11 cellular contexts compared by ENCODE assay signal in the genomic region with DNA sequence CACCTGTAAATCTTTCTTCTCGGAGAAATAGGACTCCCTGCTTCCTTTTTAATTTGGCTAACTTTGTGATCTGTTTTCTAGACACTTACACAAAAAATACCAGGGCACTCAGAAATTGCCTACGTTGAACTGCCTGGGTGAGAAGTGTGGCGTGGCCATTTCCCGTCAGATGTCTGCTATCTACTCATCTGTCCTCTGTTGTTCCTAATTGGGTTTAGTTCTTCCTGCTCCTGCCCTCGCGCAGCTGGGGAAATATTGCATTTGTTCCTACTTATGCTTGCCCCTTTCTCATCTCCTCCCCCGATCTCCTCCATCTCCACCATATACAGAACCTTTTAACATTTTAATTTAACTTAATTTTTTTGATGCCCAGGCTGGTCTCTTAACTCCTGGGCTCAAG. TPM values are rescaled to one million over a fixed set of nuclear protein-coding genes. Genes with fewer than 3 reads are reported as not detected.
DNase-seq lines count a peak whose midpoint lies in the region; ATAC-seq, FAIRE-seq and TF ChIP-seq lines count a peak whose summit lies in the region.
"Had no signal": no experiment of that assay in that cellular context is flagged by ENCODE, and none has a peak within 500 bp of the region (broad histone marks: within the 10 kb centered on the region; RNA-seq: fewer than 3 reads in every experiment).

No MANE protein-coding gene starts in this region.

- H3K4me2 ChIP-seq in PC-3 (ENCODE audit: low read length) (peak overlapping the region; percentile 64), astrocyte (ENCODE audit: low read length) (peak overlapping the region; percentile 39)

- H4K20me1 ChIP-seq in PC-3 (ENCODE audit: low read length) (no peaks in the 10 kb centered on the region), astrocyte (ENCODE audit: insufficient read depth, low read length) (no peaks in the 10 kb centered on the region)

- peak; percentile 67 for DNase-seq in activated CD8-positive, alpha-beta memory T cell treated with anti-CD3 and anti-CD28 coated beads, Interleukin-2, amount 10 ng/mL, durations not matched to agents 7 days and 5 days
- no peak for DNase-seq in activated CD8-positive, alpha-beta memory T cell treated with anti-CD3 and anti-CD28 coated beads, Interleukin-2, amount 50 U/mL, for 4 hours
- DNase-seq in PC-3 (no peak), astrocyte (ENCODE audit: low read depth) (no peak), WERI-Rb-1 (no peak), COLO668 (lab: John Stamatoyannopoulos, UW; ENCODE audit: unreplicated experiment) (no peak), DMS153 treated with DMSO at 0.1 percent for 48 hours (lab: John Stamatoyannopoulos, UW; ENCODE audit: unreplicated experiment) (no peak)
- no peak for DNase-seq in stimulated activated effector memory CD8-positive, alpha-beta T cell treated with anti-CD3 and anti-CD28 coated beads, Interleukin-12 subunit alpha, Interleukin-12 subunit beta, amount 100 ng/mL, for 72 hours (ENCODE audit: low spot score in 2 of 2)
- DNase-seq: ACHN, amygdala, GOT3 had no signal

- H3K9ac ChIP-seq in PC-3 (ENCODE audit: low read length) (peak overlapping the region; percentile 85), astrocyte (ENCODE audit: low read length) (peak overlapping the region; percentile 24)

- H3F3A ChIP-seq in PC-3 (ENCODE audit: low read length, unreplicated experiment) = peaks cover 7% of the 10 kb centered on the region

- H3K4me1 ChIP-seq in PC-3 (ENCODE audit: insufficient read depth, low read length) (peaks cover 29% of the 10 kb centered on the region), astrocyte (ENCODE audit: insufficient read depth, low read length) (peaks cover 5% of the 10 kb centered on the region)

- FAIRE-seq in astrocyte (lab: Jason Lieb, UNC) = no peak

- BruUV-seq in PC-3 (replicated peaks; lab: Mats Ljungman, UMichigan) = no TSS peak

- H3K4me3 Mint-ChIP-seq in activated CD8-positive, alpha-beta memory T cell treated with anti-CD3 and anti-CD28 coated beads, Interleukin-2, amount 10 ng/mL, durations not matched to agents 7 days and 5 days = peak overlapping the region; percentile 39
- H3K4me3 Mint-ChIP-seq in astrocyte (ENCODE audit: unreplicated experiment) = no peak overlapping the region
- peak overlapping the region; percentile 66 for H3K4me3 Mint-ChIP-seq in stimulated activated effector memory CD8-positive, alpha-beta T cell treated with anti-CD3 and anti-CD28 coated beads, Interleukin-12 subunit alpha, Interleukin-12 subunit beta, amount 100 ng/mL, for 72 hours

- ATAC-seq in activated CD8-positive, alpha-beta memory T cell treated with anti-CD3 and anti-CD28 coated beads, Interleukin-2, amount 10 ng/mL, durations not matched to agents 7 days and 5 days = peak; percentile 48
- ATAC-seq in PC-3 = no peak
- ATAC-seq in stimulated activated effector memory CD8-positive, alpha-beta T cell treated with anti-CD3 and anti-CD28 coated beads, Interleukin-12 subunit alpha, Interleukin-12 subunit beta, amount 100 ng/mL, for 72 hours = peak; percentile 48

- H3K27me3 ChIP-seq in PC-3 (ENCODE audit: low read length) (no peaks in the 10 kb centered on the region), astrocyte (ENCODE audit: insufficient read depth, low read length) (no peaks in the 10 kb centered on the region), WERI-Rb-1 (ENCODE audit: insufficient read depth, low read depth, severe bottlenecking) (no peaks in the 10 kb centered on the region)

- 0 out of 2 replicates have a peak, but pooled peaks cover 4% of the 10 kb centered on the region for H3K36me3 ChIP-seq in PC-3 (ENCODE audit: low read depth, low read length)
- H3K36me3 ChIP-seq in astrocyte (ENCODE audit: insufficient read depth, low read length) = no peaks in the 10 kb centered on the region
- no peaks in the 10 kb centered on the region for H3K36me3 ChIP-seq in WERI-Rb-1

- POLR2A ChIA-PET in PC-3 (lab: Charles Lee; ENCODE audit: unreplicated experiment) = no interaction called here

- H3K79me2 ChIP-seq in PC-3 (ENCODE audit: low read length) (no peaks in the 10 kb centered on the region), astrocyte (ENCODE audit: insufficient read depth, low read length) (no peaks in the 10 kb centered on the region)

- TF ChIP-seq CTCF in PC-3 (conservative IDR thresholded peaks at IDR 0.05; ENCODE audit: low read depth, low read length) = no peak
- TF ChIP-seq CTCF in astrocyte (IDR thresholded peaks at IDR 0.05; ENCODE audit: insufficient read depth, low read depth, low read length) = no peak
- TF ChIP-seq CTCF in WERI-Rb-1 (IDR thresholded peaks at IDR 0.05; ENCODE audit: low read depth, low read length) = no peak

- H2AFZ ChIP-seq in PC-3 (ENCODE audit: low read length) (peak overlapping the region; percentile 23), astrocyte (ENCODE audit: low read depth, low read length) (no peak overlapping the region)

- CTCF ChIA-PET in activated CD8-positive, alpha-beta memory T cell treated with anti-CD3 and anti-CD28 coated beads, Interleukin-2, amount 10 ng/mL, durations not matched to agents 7 days and 5 days (lab: Charles Lee) = interaction anchor here (1.0 to 4.5 kb wide), 12 partner anchors 11 to 376 kb away, joined by 3 to 38 read pairs (median 6); no protein-coding TSS in a partner anchor
- CTCF ChIA-PET in PC-3 (lab: Charles Lee) = interaction anchor here (1.2 kb wide), 1 partner anchor 59 kb away, joined by 4 read pairs; no protein-coding TSS in a partner anchor

- H3K36me3 Mint-ChIP-seq in activated CD8-positive, alpha-beta memory T cell treated with anti-CD3 and anti-CD28 coated beads, Interleukin-2, amount 10 ng/mL, durations not matched to agents 7 days and 5 days = peaks cover 57% of the 10 kb centered on the region
- peaks cover 17% of the 10 kb centered on the region for H3K36me3 Mint-ChIP-seq in astrocyte (ENCODE audit: low read depth, unreplicated experiment)
- peaks cover 62% of the 10 kb centered on the region for H3K36me3 Mint-ChIP-seq in stimulated activated effector memory CD8-positive, alpha-beta T cell treated with anti-CD3 and anti-CD28 coated beads, Interleukin-12 subunit alpha, Interleukin-12 subunit beta, amount 100 ng/mL, for 72 hours

- H3K27ac ChIP-seq in PC-3 (ENCODE audit: low read length) (peak overlapping the region; percentile 98), astrocyte (ENCODE audit: low read depth, low read length) (peak overlapping the region; percentile 44), WERI-Rb-1 (no peak overlapping the region)

- H3K4me1 Mint-ChIP-seq in activated CD8-positive, alpha-beta memory T cell treated with anti-CD3 and anti-CD28 coated beads, Interleukin-2, amount 10 ng/mL, durations not matched to agents 7 days and 5 days = peaks cover 71% of the 10 kb centered on the region
- peaks cover 6% of the 10 kb centered on the region for H3K4me1 Mint-ChIP-seq in astrocyte (ENCODE audit: low read depth, unreplicated experiment)
- peaks cover 67% of the 10 kb centered on the region for H3K4me1 Mint-ChIP-seq in stimulated activated effector memory CD8-positive, alpha-beta T cell treated with anti-CD3 and anti-CD28 coated beads, Interleukin-12 subunit alpha, Interleukin-12 subunit beta, amount 100 ng/mL, for 72 hours

- H3K9me3 ChIP-seq in PC-3 (ENCODE audit: low read length) = no peaks in the 10 kb centered on the region
- H3K9me3 ChIP-seq in astrocyte (ENCODE audit: insufficient read depth, low read depth, low read length) = no peaks in the 10 kb centered on the region
- no peaks in the 10 kb centered on the region for H3K9me3 ChIP-seq in WERI-Rb-1 (ENCODE audit: severe bottlenecking)

- peak overlapping the region; percentile 93 for H3K27ac Mint-ChIP-seq in activated CD8-positive, alpha-beta memory T cell treated with anti-CD3 and anti-CD28 coated beads, Interleukin-2, amount 10 ng/mL, durations not matched to agents 7 days and 5 days
- H3K27ac Mint-ChIP-seq in astrocyte (ENCODE audit: unreplicated experiment) = no peak overlapping the region
- H3K27ac Mint-ChIP-seq in stimulated activated effector memory CD8-positive, alpha-beta T cell treated with anti-CD3 and anti-CD28 coated beads, Interleukin-12 subunit alpha, Interleukin-12 subunit beta, amount 100 ng/mL, for 72 hours = peak overlapping the region; percentile 96

- H3K4me3 ChIP-seq in PC-3 (ENCODE audit: low read length) = peak overlapping the region; percentile 2; the same call in 1 of the 2 replicates
- H3K4me3 ChIP-seq in astrocyte (ENCODE audit: insufficient read depth, low read depth, low read length) = no peak overlapping the region
- H3K4me3 ChIP-seq in WERI-Rb-1 (ENCODE audit: low read depth, low read length) = no peak overlapping the region

- intact Hi-C loops in PC-3 (cut with micrococcal nuclease) = no loop called here

- H3K9me3 Mint-ChIP-seq in activated CD8-positive, alpha-beta memory T cell treated with anti-CD3 and anti-CD28 coated beads, Interleukin-2, amount 10 ng/mL, durations not matched to agents 7 days and 5 days (ENCODE audit: low read depth) = peaks cover 6% of the 10 kb centered on the region
- H3K9me3 Mint-ChIP-seq in astrocyte (ENCODE audit: unreplicated experiment) = peaks cover 5% of the 10 kb centered on the region
- H3K9me3 Mint-ChIP-seq in stimulated activated effector memory CD8-positive, alpha-beta T cell treated with anti-CD3 and anti-CD28 coated beads, Interleukin-12 subunit alpha, Interleukin-12 subunit beta, amount 100 ng/mL, for 72 hours = peaks cover 5% of the 10 kb centered on the region

- H3K27me3 Mint-ChIP-seq in activated CD8-positive, alpha-beta memory T cell treated with anti-CD3 and anti-CD28 coated beads, Interleukin-2, amount 10 ng/mL, durations not matched to agents 7 days and 5 days = no peaks in the 10 kb centered on the region
- H3K27me3 Mint-ChIP-seq in astrocyte (ENCODE audit: low read depth, unreplicated experiment) = no peaks in the 10 kb centered on the region

- H3K9me2 ChIP-seq in PC-3 (replicated peaks; ENCODE audit: low read length) = no peaks in the 10 kb centered on the region

RNA-seq across cellular contexts. Expression of a gene that starts 55.1 kb away (rescaled TPM):
- total RNA-seq in activated CD8-positive, alpha-beta memory T cell treated with anti-CD3 and anti-CD28 coated beads, Interleukin-2, amount 10 ng/mL, durations not matched to agents 7 days and 5 days = 10 to 100 TPM; 54.0 to 56.9 TPM
- total RNA-seq in PC-3 (2014; rRNA removed) (15.2 and 26.9 TPM in 2 replicates), astrocyte (13.0 and 13.7 TPM in 2 replicates)
